ENCODE assay signal across 30 cellular contexts in the genomic region with DNA sequence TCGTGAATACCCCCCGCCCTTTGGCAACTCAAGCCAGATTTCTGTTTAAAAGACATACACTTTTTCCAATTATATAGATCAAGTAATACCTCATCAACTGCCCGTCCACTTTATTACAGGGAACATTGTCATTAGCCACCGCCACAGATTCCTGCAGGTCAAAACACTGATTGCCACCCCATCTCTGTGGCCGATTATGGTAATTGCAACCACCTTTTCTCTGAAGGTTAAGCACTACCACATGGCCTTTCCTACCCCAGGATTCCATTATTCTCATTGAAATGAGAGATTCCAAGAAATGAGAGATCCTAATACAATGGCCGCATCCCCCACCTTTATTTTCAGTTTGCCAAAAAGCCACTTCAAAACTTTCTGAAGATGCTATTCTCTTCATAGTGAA.
"Had no signal": no experiment of that assay in that cellular context is flagged by ENCODE, and none has a peak within 500 bp of the region (broad histone marks: within the 10 kb centered on the region; RNA-seq: fewer than 3 reads in every experiment).

No MANE protein-coding gene starts in this region.

- H3K9me3 Mint-ChIP-seq: activated CD4-positive, alpha-beta memory T cell treated with anti-CD3 and anti-CD28 coated beads for 36 hours; activated naive CD4-positive, alpha-beta T cell treated with anti-CD3 and anti-CD28 coated beads for 36 hours; activated naive CD4-positive, alpha-beta T cell treated with anti-CD3 and anti-CD28 coated beads, Interleukin-2, amount 50 U/mL, for 72 hours; activated T-cell treated with anti-CD3 and anti-CD28 coated beads, Interleukin-2, amount 50 U/mL, for 4 hours; activated T-helper 1 cell treated with anti-CD3 and anti-CD28 coated beads, Interleukin-12 subunit alpha, Interleukin-12 subunit beta, Interleukin-2, Interleukin-4 antibody, amounts not matched to agents 30 ng/mL and 10 ng/mL and 1 ng/mL, durations not matched to agents 14 hours and 24 hours and 36 hours; T-helper 1 cell treated with Interleukin-12 subunit alpha and Interleukin-12 subunit beta and Interleukin-4 antibody, amounts not matched to agents 30 μg/mL and 1 μg/mL, for 36 hours; T-helper 2 cell treated with Interferon-gamma antibody and Interleukin-4, amounts not matched to agents 5 μg/mL and 100 μg/mL, for 36 hours had no signal

- H3K4me3 Mint-ChIP-seq: activated CD4-positive, alpha-beta memory T cell treated with anti-CD3 and anti-CD28 coated beads for 36 hours; activated naive CD4-positive, alpha-beta T cell treated with anti-CD3 and anti-CD28 coated beads for 36 hours; activated T-cell treated with anti-CD3 and anti-CD28 coated beads, Interleukin-2, amount 50 U/mL, for 4 hours; activated T-helper 1 cell treated with anti-CD3 and anti-CD28 coated beads, Interleukin-12 subunit alpha, Interleukin-12 subunit beta, Interleukin-2, Interleukin-4 antibody, amounts not matched to agents 30 ng/mL and 10 ng/mL and 1 ng/mL, durations not matched to agents 14 hours and 24 hours and 36 hours; T-helper 1 cell treated with Interleukin-12 subunit alpha and Interleukin-12 subunit beta and Interleukin-4 antibody, amounts not matched to agents 30 μg/mL and 1 μg/mL, for 36 hours; T-helper 2 cell treated with Interferon-gamma antibody and Interleukin-4, amounts not matched to agents 5 μg/mL and 100 μg/mL, for 36 hours had no signal

- H3K36me3 Mint-ChIP-seq: activated CD4-positive, alpha-beta memory T cell treated with anti-CD3 and anti-CD28 coated beads for 36 hours; activated naive CD4-positive, alpha-beta T cell treated with anti-CD3 and anti-CD28 coated beads, Interleukin-2, amount 50 U/mL, for 72 hours had no signal

- H3K4me3 ChIP-seq: adrenal gland, body of pancreas, breast epithelium, SJCRH30, SK-N-MC had no signal

- H3K36me3 ChIP-seq: adrenal gland, breast epithelium, SJCRH30 had no signal

- H3K9me3 ChIP-seq: adrenal gland, body of pancreas, breast epithelium, SJCRH30 had no signal

- H3K27ac Mint-ChIP-seq: activated CD4-positive, alpha-beta memory T cell treated with anti-CD3 and anti-CD28 coated beads for 36 hours; activated naive CD4-positive, alpha-beta T cell treated with anti-CD3 and anti-CD28 coated beads for 36 hours; activated naive CD4-positive, alpha-beta T cell treated with anti-CD3 and anti-CD28 coated beads, Interleukin-2, amount 50 U/mL, for 72 hours; activated T-helper 1 cell treated with anti-CD3 and anti-CD28 coated beads, Interleukin-12 subunit alpha, Interleukin-12 subunit beta, Interleukin-2, Interleukin-4 antibody, amounts not matched to agents 30 ng/mL and 10 ng/mL and 1 ng/mL, durations not matched to agents 14 hours and 24 hours and 36 hours; T-helper 1 cell treated with Interleukin-12 subunit alpha and Interleukin-12 subunit beta and Interleukin-4 antibody, amounts not matched to agents 30 μg/mL and 1 μg/mL, for 36 hours; T-helper 2 cell treated with Interferon-gamma antibody and Interleukin-4, amounts not matched to agents 5 μg/mL and 100 μg/mL, for 36 hours had no signal

- DNase-seq: activated CD4-positive, alpha-beta memory T cell treated with anti-CD3 and anti-CD28 coated beads for 36 hours; activated CD4-positive, alpha-beta T cell treated with anti-CD3 and anti-CD28 coated beads for 4 hours; activated CD4-positive, alpha-beta T cell treated with anti-CD3 and anti-CD28 coated beads, Interleukin-2, amount 50 U/mL, for 1 hour; activated CD8-positive, alpha-beta memory T cell treated with anti-CD3 and anti-CD28 coated beads, Interleukin-2, amount 50 U/mL, for 4 hours; activated gamma-delta T cell treated with Interleukin-2 at 50 U/mL for 16 hours; activated naive CD4-positive, alpha-beta T cell treated with anti-CD3 and anti-CD28 coated beads for 36 hours; activated T-cell treated with anti-CD3 and anti-CD28 coated beads for 4 hours; activated T-cell treated with anti-CD3 and anti-CD28 coated beads, Interleukin-2, amount 50 U/mL, for 4 hours; adrenal gland; body of pancreas; cerebellar nuclear complex; NCI-H1092 treated with DMSO at 0.1 percent for 48 hours; NCI-H1417; NCI-H146; NCI-H187; NCI-H2081; NCI-H2171 treated with DMSO at 0.1 percent for 48 hours; NCI-H345; NCI-H526; NCI-H748 treated with DMSO at 0.1 percent for 48 hours; OCI-M1; SHP77; SJCRH30 had no signal

- H3K27me3 ChIP-seq: adrenal gland, body of pancreas, breast epithelium, SJCRH30 had no signal

- H3K4me1 ChIP-seq: adrenal gland, body of pancreas, breast epithelium, SJCRH30 had no signal

- ATAC-seq: activated CD4-positive, CD25-positive, alpha-beta regulatory T cell treated with anti-CD3 and anti-CD28 coated beads, Interleukin-2, amount 50 U/mL, for 24 hours; activated naive CD4-positive, alpha-beta T cell treated with anti-CD3 and anti-CD28 coated beads, Interleukin-2, amount 50 U/mL, for 72 hours; activated T-cell treated with anti-CD3 and anti-CD28 coated beads, Interleukin-2, amount 50 U/mL, for 4 hours; body of pancreas had no signal

- H3K27ac ChIP-seq: adrenal gland, body of pancreas, breast epithelium, SJCRH30, SK-N-MC had no signal
